In genomic region chr11:134578807-134579708, GRCh38 we compare ENCODE assay signal across 10 cellular contexts.
DNase-seq lines count a peak whose midpoint lies in the region; ATAC-seq and TF ChIP-seq lines count a peak whose summit lies in the region.
"Had no signal": no experiment of that assay in that cellular context is flagged by ENCODE, and none has a peak within 500 bp of the region (broad histone marks: within the 10 kb centered on the region; RNA-seq: fewer than 3 reads in every experiment).

No MANE protein-coding gene starts in this region.

- no peak overlapping the region for H3K4me3 Mint-ChIP-seq in stimulated activated naive B cell treated with anti-CD40 and anti-IgM and Interleukin-4, amounts not matched to agents 10 μg/mL and 1 μg/mL and 100 μg/mL, for 72 hours
- no peak overlapping the region for H3K4me3 Mint-ChIP-seq in nephron progenitor cell
- H3K4me3 Mint-ChIP-seq: T-helper 17 cell had no signal

- ATAC-seq in stimulated activated naive B cell treated with anti-CD40 and anti-IgM and Interleukin-4, amounts not matched to agents 10 μg/mL and 1 μg/mL and 100 μg/mL, for 72 hours (replicated peaks) = no peak
- no peak for ATAC-seq in gastroesophageal sphincter
- ATAC-seq: T-helper 17 cell had no signal

- TF ChIP-seq EP300 in gastroesophageal sphincter (IDR thresholded peaks at IDR 0.05) = no peak

- H3K27me3 ChIP-seq in mesendoderm (ENCODE audit: insufficient read depth, low read length, poor library complexity) (no peaks in the 10 kb centered on the region), gastroesophageal sphincter (peaks cover 38% of the 10 kb centered on the region)

- no peak overlapping the region for H2BK120ac ChIP-seq in mesendoderm (ENCODE audit: low read depth, low read length)

- H3K9ac ChIP-seq in mesendoderm (ENCODE audit: low read length) = no peak overlapping the region

- no peak overlapping the region for H2BK15ac ChIP-seq in mesendoderm (replicated peaks; ENCODE audit: low read depth)

- no CpG with 5 or more reads among the region's 22 CpGs for WGBS in mesendoderm (ENCODE audit: extremely low coverage, insufficient coverage, low lambda C conversion rate)
- WGBS in gastroesophageal sphincter (ENCODE audit: low coverage in 1 of 2), 2 donors = 53 to 78% methylated on average over 3 to 8 of the region's 22 CpGs

- H3K23ac ChIP-seq in mesendoderm (ENCODE audit: low read length) = no peak overlapping the region

- no peaks in the 10 kb centered on the region for H3K36me3 ChIP-seq in mesendoderm (ENCODE audit: control insufficient read depth, insufficient read depth, low read length)
- no peaks in the 10 kb centered on the region for H3K36me3 ChIP-seq in gastroesophageal sphincter

- H3K4ac ChIP-seq in mesendoderm (ENCODE audit: low read depth, low read length) = no peak overlapping the region

- no peak overlapping the region for H3K56ac ChIP-seq in mesendoderm (ENCODE audit: low read length)

- H3K9me3 Mint-ChIP-seq in stimulated activated naive B cell treated with anti-CD40 and anti-IgM and Interleukin-4, amounts not matched to agents 10 μg/mL and 1 μg/mL and 100 μg/mL, for 72 hours = no peaks in the 10 kb centered on the region
- no peaks in the 10 kb centered on the region for H3K9me3 Mint-ChIP-seq in nephron progenitor cell

- H3K4me3 ChIP-seq in mesendoderm (ENCODE audit: low read length) = no peak overlapping the region
- no peak overlapping the region for H3K4me3 ChIP-seq in gastroesophageal sphincter

- H3K36me3 Mint-ChIP-seq in stimulated activated naive B cell treated with anti-CD40 and anti-IgM and Interleukin-4, amounts not matched to agents 10 μg/mL and 1 μg/mL and 100 μg/mL, for 72 hours = no peaks in the 10 kb centered on the region
- H3K36me3 Mint-ChIP-seq in nephron progenitor cell (ENCODE audit: low read depth) = no peaks in the 10 kb centered on the region

- no peak overlapping the region for H4K5ac ChIP-seq in mesendoderm (ENCODE audit: low read length)

- H3K4me1 Mint-ChIP-seq in stimulated activated naive B cell treated with anti-CD40 and anti-IgM and Interleukin-4, amounts not matched to agents 10 μg/mL and 1 μg/mL and 100 μg/mL, for 72 hours = peaks cover 4 to 11% of the 10 kb centered on the region in 2 donors
- peaks cover 19% of the 10 kb centered on the region for H3K4me1 Mint-ChIP-seq in nephron progenitor cell

- DNase-seq in NCI-H1417 (lab: John Stamatoyannopoulos, UW) = peak in 2 of 3 experiments; percentile 13 to 23
- DNase-seq in NCI-H1417 treated with DMSO at 0.1 percent for 48 hours (lab: John Stamatoyannopoulos, UW) = no peak
- peak; percentile 2 for DNase-seq in SK-N-DZ (ENCODE audit: low spot score)
- DNase-seq in mesendoderm = peak; percentile 14
- DNase-seq in stimulated activated naive B cell treated with anti-CD40 and anti-IgM and Interleukin-4, amounts not matched to agents 10 μg/mL and 1 μg/mL and 100 μg/mL, for 72 hours = no peak
- DNase-seq in nephron progenitor cell = no peak
- DNase-seq: activated T-cell treated with anti-CD3 and anti-CD28 coated beads for 4 hours, T-helper 17 cell had no signal

- H3K79me1 ChIP-seq in mesendoderm (ENCODE audit: low read length) = no peaks in the 10 kb centered on the region

- no peak for TF ChIP-seq POLR2A in gastroesophageal sphincter (IDR thresholded peaks at IDR 0.05)

- H3K18ac ChIP-seq in mesendoderm (ENCODE audit: low read length) = no peak overlapping the region

- no peak overlapping the region for H2AK5ac ChIP-seq in mesendoderm (ENCODE audit: low read length)

- no peaks in the 10 kb centered on the region for H3K79me2 ChIP-seq in mesendoderm (ENCODE audit: control insufficient read depth, insufficient read depth, low read length)

- no peak overlapping the region for H4K8ac ChIP-seq in mesendoderm (ENCODE audit: low read depth, low read length)

- H2BK5ac ChIP-seq in mesendoderm (ENCODE audit: low read length) = no peak overlapping the region

- no peak overlapping the region for H3K27ac Mint-ChIP-seq in stimulated activated naive B cell treated with anti-CD40 and anti-IgM and Interleukin-4, amounts not matched to agents 10 μg/mL and 1 μg/mL and 100 μg/mL, for 72 hours
- no peak overlapping the region for H3K27ac Mint-ChIP-seq in nephron progenitor cell
- H3K27ac Mint-ChIP-seq: T-helper 17 cell had no signal

- peak; percentile 13 for TF ChIP-seq CTCF in GM12873 (IDR thresholded peaks at IDR 0.05; ENCODE audit: insufficient read depth, low read depth, low read length, missing control alignments)
- TF ChIP-seq CTCF in nephron progenitor cell (IDR thresholded peaks at IDR 0.05) = no peak
- TF ChIP-seq CTCF in gastroesophageal sphincter (IDR thresholded peaks at IDR 0.05) = no peak

- H3K27me3 Mint-ChIP-seq in stimulated activated naive B cell treated with anti-CD40 and anti-IgM and Interleukin-4, amounts not matched to agents 10 μg/mL and 1 μg/mL and 100 μg/mL, for 72 hours = peaks cover 4 to 10% of the 10 kb centered on the region in 2 donors
- H3K27me3 Mint-ChIP-seq in nephron progenitor cell (ENCODE audit: low read depth, poor library complexity) = peaks cover 26% of the 10 kb centered on the region

- no peak overlapping the region for H3K4me2 ChIP-seq in mesendoderm (ENCODE audit: low read length)

- H3K4me1 ChIP-seq in mesendoderm (ENCODE audit: control insufficient read depth, low read depth, low read length) = no peaks in the 10 kb centered on the region
- H3K4me1 ChIP-seq in gastroesophageal sphincter = peaks cover 0 to 5% (median 0%) of the 10 kb centered on the region in 3 donors

- no peaks in the 10 kb centered on the region for H3K9me3 ChIP-seq in gastroesophageal sphincter

- H3K27ac ChIP-seq in mesendoderm (ENCODE audit: low read depth, low read length) (no peak overlapping the region), gastroesophageal sphincter (no peak overlapping the region)

Comparison
In these comparisons a context has a peak if more than half of its experiments do, and no peak if none do; other contexts are left out.
1. DNase-seq: peak in NCI-H1417 (2 of 3), SK-N-DZ (single experiment) and mesendoderm (single experiment); none in NCI-H1417 treated with DMSO at 0.1 percent for 48 hours (single experiment), stimulated activated naive B cell treated with anti-CD40 and anti-IgM and Interleukin-4, amounts not matched to agents 10 μg/mL and 1 μg/mL and 100 μg/mL, for 72 hours (single experiment) and nephron progenitor cell (single experiment).